In the genomic region with DNA sequence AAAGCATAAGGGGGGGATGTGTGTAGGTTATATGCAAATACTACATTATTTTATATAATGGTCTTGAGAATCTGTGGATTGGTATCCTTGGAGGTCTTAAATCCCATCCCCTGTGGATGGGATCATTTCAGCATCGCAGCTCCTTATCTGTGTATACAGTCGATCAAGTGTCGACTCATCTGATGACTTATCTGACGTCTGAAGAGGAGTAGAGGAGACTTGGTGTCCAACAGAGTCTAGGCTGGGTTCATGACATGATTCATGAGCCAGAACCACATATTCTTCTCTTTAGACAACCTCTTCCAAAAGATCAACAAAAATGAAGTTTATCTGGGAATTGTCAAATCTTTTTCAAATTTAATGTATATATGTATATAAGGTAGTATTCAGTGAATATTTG, we compare ENCODE assay signal across 24 cellular contexts.
"Had no signal": no experiment of that assay in that cellular context is flagged by ENCODE, and none has a peak within 500 bp of the region (broad histone marks: within the 10 kb centered on the region; RNA-seq: fewer than 3 reads in every experiment).

No MANE protein-coding gene starts in this region.

- H3K9ac ChIP-seq: SK-N-SH had no signal

- ATAC-seq: activated CD4-positive, alpha-beta T cell treated with anti-CD3 and anti-CD28 coated beads for 36 hours; activated CD8-positive, alpha-beta T cell treated with anti-CD3 and anti-CD28 coated beads, Interleukin-2, amount 10 ng/mL, durations not matched to agents 7 days and 5 days had no signal

- H3K4me2 ChIP-seq: SK-N-SH had no signal

- H3K9me3 ChIP-seq: SJCRH30, SK-N-SH had no signal

- H3K27ac ChIP-seq: SJCRH30, WERI-Rb-1 had no signal

- H3K4me3 ChIP-seq: SJCRH30 had no signal

- DNase-seq: activated CD4-positive, alpha-beta T cell treated with anti-CD3 and anti-CD28 coated beads for 36 hours; activated CD4-positive, alpha-beta T cell treated with anti-CD3 and anti-CD28 coated beads, Interleukin-2, amount 50 U/mL, for 1 hour; activated CD8-positive, alpha-beta memory T cell treated with anti-CD3 and anti-CD28 coated beads, Interleukin-2, amount 50 U/mL, for 48 hours; activated CD8-positive, alpha-beta T cell treated with anti-CD3 and anti-CD28 coated beads, Interleukin-2, amount 10 ng/mL, durations not matched to agents 7 days and 5 days; activated effector memory CD4-positive, alpha-beta T cell treated with Interleukin-2 at 50 U/mL for 16 hours; activated naive CD4-positive, alpha-beta T cell; activated T-cell treated with anti-CD3 and anti-CD28 coated beads, Interleukin-2, amount 50 U/mL, for 24 hours; aorta; Karpas-422; NCI-H1048; NCI-H146; NCI-H187 treated with DMSO at 0.1 percent for 48 hours; NCI-H2107; NCI-H2171 treated with DMSO at 0.1 percent for 48 hours; NCI-H345; NCI-H510A; NCI-H526 treated with DMSO at 0.1 percent for 48 hours; NCI-H82; Right ventricle myocardium superior; RPMI8226; SJCRH30; SK-N-SH; T-helper 1 cell; WERI-Rb-1 had no signal

- H3K27me3 ChIP-seq: SJCRH30 had no signal

- H3K36me3 ChIP-seq: SJCRH30, WERI-Rb-1 had no signal
